In the genomic region with DNA sequence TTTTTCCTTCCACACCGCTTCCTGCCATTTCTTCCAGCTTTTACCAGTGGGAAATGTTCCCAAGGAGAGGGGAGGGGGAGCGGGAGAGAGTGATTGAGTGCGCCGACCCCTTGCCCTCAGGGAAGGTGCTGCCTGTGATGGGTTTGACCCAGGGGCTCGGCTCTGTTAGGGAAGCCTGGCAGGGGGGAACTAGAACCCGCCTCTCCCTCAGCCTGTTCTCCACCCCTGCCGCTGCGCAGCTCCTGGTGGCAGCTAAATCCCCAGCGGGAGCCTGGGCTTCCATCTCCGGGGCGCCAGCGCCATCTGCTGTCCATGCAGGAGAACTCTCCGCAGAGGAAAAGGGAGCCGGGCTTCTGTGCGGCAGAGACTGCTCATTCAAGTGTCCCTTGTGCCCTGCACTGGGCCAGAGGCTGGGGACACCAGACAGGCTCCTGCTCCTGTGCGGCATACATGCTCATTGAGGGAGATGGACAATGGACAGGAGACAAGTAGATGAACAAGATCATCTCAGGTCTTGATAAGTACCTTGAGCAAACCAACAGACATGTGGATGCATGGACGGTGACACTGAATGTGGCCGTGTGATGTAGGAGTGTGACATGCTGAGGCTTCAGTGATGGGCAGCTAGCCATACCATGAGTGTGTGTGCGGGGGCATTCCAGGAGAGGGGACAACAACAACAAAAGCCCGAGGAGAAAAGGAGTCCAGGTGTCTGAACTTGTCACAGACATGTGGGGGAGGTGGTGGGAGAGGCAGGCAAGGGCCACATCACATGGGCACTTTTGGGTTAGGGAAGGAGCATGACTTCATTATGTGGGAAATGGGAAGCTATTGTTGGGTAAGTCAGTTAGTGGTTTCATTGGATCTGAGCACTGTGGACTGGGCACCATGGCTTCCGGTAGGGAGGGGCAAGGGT, we compare ENCODE assay signal across 1 cellular context.
TF ChIP-seq lines count a peak whose summit lies in the region.

No MANE protein-coding gene starts in this region.

TF ChIP-seq in HepG2, 621 proteins besides CTCF, POLR2A, EP300 and RAD21 (continued from another document and continues in another):
- TF ChIP-seq, protein P1, sequence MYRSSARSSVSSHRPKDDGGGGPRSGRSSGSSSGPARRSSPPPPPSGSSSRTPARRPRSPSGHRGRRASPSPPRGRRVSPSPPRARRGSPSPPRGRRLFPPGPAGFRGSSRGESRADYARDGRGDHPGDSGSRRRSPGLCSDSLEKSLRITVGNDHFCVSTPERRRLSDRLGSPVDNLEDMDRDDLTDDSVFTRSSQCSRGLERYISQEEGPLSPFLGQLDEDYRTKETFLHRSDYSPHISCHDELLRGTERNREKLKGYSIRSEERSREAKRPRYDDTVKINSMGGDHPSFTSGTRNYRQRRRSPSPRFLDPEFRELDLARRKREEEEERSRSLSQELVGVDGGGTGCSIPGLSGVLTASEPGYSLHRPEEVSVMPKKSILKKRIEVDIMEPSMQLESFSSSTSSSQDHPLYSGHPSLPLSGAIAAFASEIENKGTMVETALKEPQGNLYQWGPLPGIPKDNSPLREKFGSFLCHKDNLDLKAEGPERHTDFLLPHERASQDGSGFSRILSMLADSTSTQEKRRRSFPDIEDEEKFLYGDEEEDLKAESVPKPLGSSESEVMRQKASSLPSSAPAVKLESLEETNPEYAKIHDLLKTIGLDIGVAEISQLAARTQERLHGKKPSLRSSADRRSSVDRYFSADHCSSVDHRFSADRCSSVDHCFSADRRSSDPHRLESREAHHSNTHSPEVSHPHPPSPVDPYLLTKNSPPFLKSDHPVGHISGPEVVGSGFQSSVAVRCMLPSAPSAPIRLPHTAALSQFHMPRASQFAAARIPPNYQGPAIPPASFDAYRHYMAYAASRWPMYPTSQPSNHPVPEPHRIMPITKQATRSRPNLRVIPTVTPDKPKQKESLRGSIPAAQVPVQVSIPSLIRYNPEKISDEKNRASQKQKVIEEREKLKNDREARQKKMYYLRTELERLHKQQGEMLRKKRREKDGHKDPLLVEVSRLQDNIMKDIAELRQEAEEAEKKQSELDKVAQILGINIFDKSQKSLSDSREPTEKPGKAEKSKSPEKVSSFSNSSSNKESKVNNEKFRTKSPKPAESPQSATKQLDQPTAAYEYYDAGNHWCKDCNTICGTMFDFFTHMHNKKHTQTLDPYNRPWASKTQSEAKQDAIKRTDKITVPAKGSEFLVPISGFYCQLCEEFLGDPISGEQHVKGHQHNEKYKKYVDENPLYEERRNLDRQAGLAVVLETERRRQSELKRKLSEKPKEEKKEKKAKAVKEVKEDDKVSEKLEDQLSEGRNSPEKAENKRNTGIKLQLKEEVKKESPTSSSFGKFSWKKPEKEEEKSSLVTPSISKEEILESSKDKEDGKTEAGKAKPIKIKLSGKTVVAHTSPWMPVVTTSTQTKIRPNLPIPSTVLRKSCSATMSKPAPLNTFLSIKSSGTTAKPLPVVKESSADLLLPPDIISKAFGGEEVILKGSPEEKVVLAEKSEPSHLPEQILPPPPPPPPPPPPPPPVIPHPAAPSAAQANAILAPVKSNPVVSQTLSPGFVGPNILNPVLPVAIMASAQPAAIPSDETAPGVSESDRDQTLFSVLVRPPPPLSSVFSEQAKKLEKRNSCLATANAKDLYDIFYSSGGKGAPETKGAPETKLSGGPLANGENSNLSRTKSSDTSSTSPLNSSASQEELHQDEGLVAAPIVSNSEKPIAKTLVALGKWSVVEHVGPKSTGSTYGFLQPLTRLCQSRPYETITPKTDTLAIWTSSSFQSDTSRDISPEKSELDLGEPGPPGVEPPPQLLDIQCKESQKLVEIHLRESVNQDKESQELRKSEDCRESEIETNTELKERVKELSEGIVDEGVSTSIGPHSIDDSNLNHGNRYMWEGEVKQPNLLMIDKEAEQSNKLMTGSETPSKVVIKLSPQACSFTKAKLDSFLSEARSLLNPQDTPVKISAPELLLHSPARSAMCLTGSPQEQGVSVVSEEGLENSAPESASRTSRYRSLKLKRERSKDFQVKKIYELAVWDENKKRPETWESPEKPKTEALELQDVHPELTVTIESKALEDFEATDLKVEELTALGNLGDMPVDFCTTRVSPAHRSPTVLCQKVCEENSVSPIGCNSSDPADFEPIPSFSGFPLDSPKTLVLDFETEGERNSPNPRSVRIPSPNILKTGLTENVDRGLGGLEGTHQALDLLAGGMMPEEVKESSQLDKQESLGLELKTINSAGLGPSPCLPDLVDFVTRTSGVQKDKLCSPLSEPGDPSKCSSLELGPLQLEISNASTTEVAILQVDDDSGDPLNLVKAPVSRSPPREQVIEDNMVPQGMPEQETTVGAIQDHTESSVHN (CRISPR knock-in tag; IDR thresholded peaks at IDR 0.05) = no peak
- TF ChIP-seq NR3C1 (CRISPR knock-in tag; IDR thresholded peaks at IDR 0.05) = no peak
- no peak for TF ChIP-seq ZNF136 (CRISPR knock-in tag; IDR thresholded peaks at IDR 0.05; ENCODE audit: low read depth)
- TF ChIP-seq REXO4 (CRISPR knock-in tag; IDR thresholded peaks at IDR 0.05; ENCODE audit: borderline replicate concordance) = no peak
- TF ChIP-seq ETV5 (CRISPR knock-in tag; IDR thresholded peaks at IDR 0.05; ENCODE audit: borderline replicate concordance) = peak; percentile 33; the same call in 1 of the 2 replicates
- TF ChIP-seq, protein P2, sequence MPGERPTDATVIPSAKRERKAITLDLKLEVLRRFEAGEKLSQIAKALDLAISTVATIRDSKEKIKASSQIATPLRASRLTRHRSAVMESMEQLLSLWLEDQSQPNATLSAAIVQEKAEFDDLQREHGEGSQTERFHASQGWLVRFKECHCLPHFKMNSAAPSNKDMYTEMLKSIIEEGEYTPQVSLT (CRISPR knock-in tag; IDR thresholded peaks at IDR 0.05; ENCODE audit: borderline replicate concordance, low read depth) = no peak
- TF ChIP-seq ZNF782 (CRISPR knock-in tag; IDR thresholded peaks at IDR 0.05; ENCODE audit: borderline replicate concordance) = peak; percentile 69; the same call in 1 of the 2 replicates
- no peak for TF ChIP-seq PRMT3 (CRISPR knock-in tag; IDR thresholded peaks at IDR 0.05; ENCODE audit: borderline replicate concordance, low read depth)
- no peak for TF ChIP-seq ZNF660 (CRISPR knock-in tag; IDR thresholded peaks at IDR 0.05; ENCODE audit: borderline replicate concordance, low read depth)
- peak; percentile 36; the same call in 1 of the 2 replicates for TF ChIP-seq SUZ12 (IDR thresholded peaks at IDR 0.05; ENCODE audit: low read depth, low read length)
- TF ChIP-seq, protein P3, sequence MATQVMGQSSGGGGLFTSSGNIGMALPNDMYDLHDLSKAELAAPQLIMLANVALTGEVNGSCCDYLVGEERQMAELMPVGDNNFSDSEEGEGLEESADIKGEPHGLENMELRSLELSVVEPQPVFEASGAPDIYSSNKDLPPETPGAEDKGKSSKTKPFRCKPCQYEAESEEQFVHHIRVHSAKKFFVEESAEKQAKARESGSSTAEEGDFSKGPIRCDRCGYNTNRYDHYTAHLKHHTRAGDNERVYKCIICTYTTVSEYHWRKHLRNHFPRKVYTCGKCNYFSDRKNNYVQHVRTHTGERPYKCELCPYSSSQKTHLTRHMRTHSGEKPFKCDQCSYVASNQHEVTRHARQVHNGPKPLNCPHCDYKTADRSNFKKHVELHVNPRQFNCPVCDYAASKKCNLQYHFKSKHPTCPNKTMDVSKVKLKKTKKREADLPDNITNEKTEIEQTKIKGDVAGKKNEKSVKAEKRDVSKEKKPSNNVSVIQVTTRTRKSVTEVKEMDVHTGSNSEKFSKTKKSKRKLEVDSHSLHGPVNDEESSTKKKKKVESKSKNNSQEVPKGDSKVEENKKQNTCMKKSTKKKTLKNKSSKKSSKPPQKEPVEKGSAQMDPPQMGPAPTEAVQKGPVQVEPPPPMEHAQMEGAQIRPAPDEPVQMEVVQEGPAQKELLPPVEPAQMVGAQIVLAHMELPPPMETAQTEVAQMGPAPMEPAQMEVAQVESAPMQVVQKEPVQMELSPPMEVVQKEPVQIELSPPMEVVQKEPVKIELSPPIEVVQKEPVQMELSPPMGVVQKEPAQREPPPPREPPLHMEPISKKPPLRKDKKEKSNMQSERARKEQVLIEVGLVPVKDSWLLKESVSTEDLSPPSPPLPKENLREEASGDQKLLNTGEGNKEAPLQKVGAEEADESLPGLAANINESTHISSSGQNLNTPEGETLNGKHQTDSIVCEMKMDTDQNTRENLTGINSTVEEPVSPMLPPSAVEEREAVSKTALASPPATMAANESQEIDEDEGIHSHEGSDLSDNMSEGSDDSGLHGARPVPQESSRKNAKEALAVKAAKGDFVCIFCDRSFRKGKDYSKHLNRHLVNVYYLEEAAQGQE (IDR thresholded peaks at IDR 0.05; ENCODE audit: borderline replicate concordance in 1 of 2, low read depth in 1 of 2, low read length in 2 of 2) = no peak
- TF ChIP-seq ZNF33B (CRISPR knock-in tag; IDR thresholded peaks at IDR 0.05) = no peak
- TF ChIP-seq ZNF256 (CRISPR knock-in tag; conservative IDR thresholded peaks at IDR 0.05) = 0 out of 2 replicates have a peak, but pooled peaks have one; percentile 16
- TF ChIP-seq HOXA7 (CRISPR knock-in tag; IDR thresholded peaks at IDR 0.05) = no peak
- peak; percentile 63; the same call in 1 of the 2 replicates for TF ChIP-seq ELF3 (CRISPR knock-in tag; IDR thresholded peaks at IDR 0.05)
- peak; percentile 82; the same call in 1 of the 2 replicates for TF ChIP-seq ZNF605 (CRISPR knock-in tag; IDR thresholded peaks at IDR 0.05)
- TF ChIP-seq, protein P4, sequence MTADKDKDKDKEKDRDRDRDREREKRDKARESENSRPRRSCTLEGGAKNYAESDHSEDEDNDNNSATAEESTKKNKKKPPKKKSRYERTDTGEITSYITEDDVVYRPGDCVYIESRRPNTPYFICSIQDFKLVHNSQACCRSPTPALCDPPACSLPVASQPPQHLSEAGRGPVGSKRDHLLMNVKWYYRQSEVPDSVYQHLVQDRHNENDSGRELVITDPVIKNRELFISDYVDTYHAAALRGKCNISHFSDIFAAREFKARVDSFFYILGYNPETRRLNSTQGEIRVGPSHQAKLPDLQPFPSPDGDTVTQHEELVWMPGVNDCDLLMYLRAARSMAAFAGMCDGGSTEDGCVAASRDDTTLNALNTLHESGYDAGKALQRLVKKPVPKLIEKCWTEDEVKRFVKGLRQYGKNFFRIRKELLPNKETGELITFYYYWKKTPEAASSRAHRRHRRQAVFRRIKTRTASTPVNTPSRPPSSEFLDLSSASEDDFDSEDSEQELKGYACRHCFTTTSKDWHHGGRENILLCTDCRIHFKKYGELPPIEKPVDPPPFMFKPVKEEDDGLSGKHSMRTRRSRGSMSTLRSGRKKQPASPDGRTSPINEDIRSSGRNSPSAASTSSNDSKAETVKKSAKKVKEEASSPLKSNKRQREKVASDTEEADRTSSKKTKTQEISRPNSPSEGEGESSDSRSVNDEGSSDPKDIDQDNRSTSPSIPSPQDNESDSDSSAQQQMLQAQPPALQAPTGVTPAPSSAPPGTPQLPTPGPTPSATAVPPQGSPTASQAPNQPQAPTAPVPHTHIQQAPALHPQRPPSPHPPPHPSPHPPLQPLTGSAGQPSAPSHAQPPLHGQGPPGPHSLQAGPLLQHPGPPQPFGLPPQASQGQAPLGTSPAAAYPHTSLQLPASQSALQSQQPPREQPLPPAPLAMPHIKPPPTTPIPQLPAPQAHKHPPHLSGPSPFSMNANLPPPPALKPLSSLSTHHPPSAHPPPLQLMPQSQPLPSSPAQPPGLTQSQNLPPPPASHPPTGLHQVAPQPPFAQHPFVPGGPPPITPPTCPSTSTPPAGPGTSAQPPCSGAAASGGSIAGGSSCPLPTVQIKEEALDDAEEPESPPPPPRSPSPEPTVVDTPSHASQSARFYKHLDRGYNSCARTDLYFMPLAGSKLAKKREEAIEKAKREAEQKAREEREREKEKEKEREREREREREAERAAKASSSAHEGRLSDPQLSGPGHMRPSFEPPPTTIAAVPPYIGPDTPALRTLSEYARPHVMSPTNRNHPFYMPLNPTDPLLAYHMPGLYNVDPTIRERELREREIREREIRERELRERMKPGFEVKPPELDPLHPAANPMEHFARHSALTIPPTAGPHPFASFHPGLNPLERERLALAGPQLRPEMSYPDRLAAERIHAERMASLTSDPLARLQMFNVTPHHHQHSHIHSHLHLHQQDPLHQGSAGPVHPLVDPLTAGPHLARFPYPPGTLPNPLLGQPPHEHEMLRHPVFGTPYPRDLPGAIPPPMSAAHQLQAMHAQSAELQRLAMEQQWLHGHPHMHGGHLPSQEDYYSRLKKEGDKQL (CRISPR knock-in tag; IDR thresholded peaks at IDR 0.05; ENCODE audit: low read depth) = no peak
- no peak for TF ChIP-seq CEBPB (IDR thresholded peaks at IDR 0.05; ENCODE audit: borderline replicate concordance, low read depth, low read length)
- TF ChIP-seq, protein P5, sequence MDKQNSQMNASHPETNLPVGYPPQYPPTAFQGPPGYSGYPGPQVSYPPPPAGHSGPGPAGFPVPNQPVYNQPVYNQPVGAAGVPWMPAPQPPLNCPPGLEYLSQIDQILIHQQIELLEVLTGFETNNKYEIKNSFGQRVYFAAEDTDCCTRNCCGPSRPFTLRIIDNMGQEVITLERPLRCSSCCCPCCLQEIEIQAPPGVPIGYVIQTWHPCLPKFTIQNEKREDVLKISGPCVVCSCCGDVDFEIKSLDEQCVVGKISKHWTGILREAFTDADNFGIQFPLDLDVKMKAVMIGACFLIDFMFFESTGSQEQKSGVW (CRISPR knock-in tag; IDR thresholded peaks at IDR 0.05; ENCODE audit: borderline replicate concordance) = no peak
- TF ChIP-seq ZMYM4 (CRISPR knock-in tag; IDR thresholded peaks at IDR 0.05) = peak; percentile 60; the same call in 1 of the 2 replicates
- TF ChIP-seq, protein P6, sequence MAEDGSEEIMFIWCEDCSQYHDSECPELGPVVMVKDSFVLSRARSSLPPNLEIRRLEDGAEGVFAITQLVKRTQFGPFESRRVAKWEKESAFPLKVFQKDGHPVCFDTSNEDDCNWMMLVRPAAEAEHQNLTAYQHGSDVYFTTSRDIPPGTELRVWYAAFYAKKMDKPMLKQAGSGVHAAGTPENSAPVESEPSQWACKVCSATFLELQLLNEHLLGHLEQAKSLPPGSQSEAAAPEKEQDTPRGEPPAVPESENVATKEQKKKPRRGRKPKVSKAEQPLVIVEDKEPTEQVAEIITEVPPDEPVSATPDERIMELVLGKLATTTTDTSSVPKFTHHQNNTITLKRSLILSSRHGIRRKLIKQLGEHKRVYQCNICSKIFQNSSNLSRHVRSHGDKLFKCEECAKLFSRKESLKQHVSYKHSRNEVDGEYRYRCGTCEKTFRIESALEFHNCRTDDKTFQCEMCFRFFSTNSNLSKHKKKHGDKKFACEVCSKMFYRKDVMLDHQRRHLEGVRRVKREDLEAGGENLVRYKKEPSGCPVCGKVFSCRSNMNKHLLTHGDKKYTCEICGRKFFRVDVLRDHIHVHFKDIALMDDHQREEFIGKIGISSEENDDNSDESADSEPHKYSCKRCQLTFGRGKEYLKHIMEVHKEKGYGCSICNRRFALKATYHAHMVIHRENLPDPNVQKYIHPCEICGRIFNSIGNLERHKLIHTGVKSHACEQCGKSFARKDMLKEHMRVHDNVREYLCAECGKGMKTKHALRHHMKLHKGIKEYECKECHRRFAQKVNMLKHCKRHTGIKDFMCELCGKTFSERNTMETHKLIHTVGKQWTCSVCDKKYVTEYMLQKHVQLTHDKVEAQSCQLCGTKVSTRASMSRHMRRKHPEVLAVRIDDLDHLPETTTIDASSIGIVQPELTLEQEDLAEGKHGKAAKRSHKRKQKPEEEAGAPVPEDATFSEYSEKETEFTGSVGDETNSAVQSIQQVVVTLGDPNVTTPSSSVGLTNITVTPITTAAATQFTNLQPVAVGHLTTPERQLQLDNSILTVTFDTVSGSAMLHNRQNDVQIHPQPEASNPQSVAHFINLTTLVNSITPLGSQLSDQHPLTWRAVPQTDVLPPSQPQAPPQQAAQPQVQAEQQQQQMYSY (CRISPR knock-in tag; IDR thresholded peaks at IDR 0.05) = no peak
- TF ChIP-seq, protein P7, sequence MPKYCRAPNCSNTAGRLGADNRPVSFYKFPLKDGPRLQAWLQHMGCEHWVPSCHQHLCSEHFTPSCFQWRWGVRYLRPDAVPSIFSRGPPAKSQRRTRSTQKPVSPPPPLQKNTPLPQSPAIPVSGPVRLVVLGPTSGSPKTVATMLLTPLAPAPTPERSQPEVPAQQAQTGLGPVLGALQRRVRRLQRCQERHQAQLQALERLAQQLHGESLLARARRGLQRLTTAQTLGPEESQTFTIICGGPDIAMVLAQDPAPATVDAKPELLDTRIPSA (CRISPR knock-in tag; IDR thresholded peaks at IDR 0.05; ENCODE audit: borderline replicate concordance) = no peak
- no peak for TF ChIP-seq FLYWCH1 (CRISPR knock-in tag; IDR thresholded peaks at IDR 0.05)
